In genomic region chr15:42232606-42233005, GRCh38 we compare ENCODE assay signal across 27 cellular contexts.
"Had no signal": no experiment of that assay in that cellular context is flagged by ENCODE, and none has a peak within 500 bp of the region (broad histone marks: within the 10 kb centered on the region; RNA-seq: fewer than 3 reads in every experiment).

No MANE protein-coding gene starts in this region.

- H3K27ac ChIP-seq: adrenal gland, breast epithelium, cardiac muscle cell, colonic mucosa had no signal

- H3K27me3 Mint-ChIP-seq: activated CD4-positive, alpha-beta T cell treated with anti-CD3 and anti-CD28 coated beads for 36 hours; activated CD8-positive, alpha-beta T cell treated with anti-CD3 and anti-CD28 coated beads for 36 hours; activated naive CD4-positive, alpha-beta T cell treated with anti-CD3 and anti-CD28 coated beads, Interleukin-2, amount 10 ng/mL, durations not matched to agents 7 days and 5 days; brain had no signal

- H3K4me1 Mint-ChIP-seq: activated CD4-positive, alpha-beta T cell treated with anti-CD3 and anti-CD28 coated beads for 36 hours; activated naive CD4-positive, alpha-beta T cell treated with anti-CD3 and anti-CD28 coated beads, Interleukin-2, amount 10 ng/mL, durations not matched to agents 7 days and 5 days; brain had no signal

- H3K4me3 ChIP-seq: adrenal gland, breast epithelium, cardiac muscle cell, colonic mucosa had no signal

- H3K36me3 ChIP-seq: colonic mucosa had no signal

- DNase-seq: activated CD4-positive, alpha-beta T cell treated with anti-CD3 and anti-CD28 coated beads for 36 hours; activated CD4-positive, alpha-beta T cell treated with anti-CD3 and anti-CD28 coated beads, Interleukin-2, amount 50 U/mL, for 1 hour; activated CD4-positive, alpha-beta T cell treated with anti-CD3 and anti-CD28 coated beads, Interleukin-2, amount 50 U/mL, for 48 hours; activated CD4-positive, CD25-positive, alpha-beta regulatory T cell; activated CD4-positive, CD25-positive, alpha-beta regulatory T cell treated with anti-CD3 and anti-CD28 coated beads, Interleukin-2, amount 50 U/mL, for 72 hours; activated CD8-positive, alpha-beta memory T cell treated with anti-CD3 and anti-CD28 coated beads for 24 hours; activated CD8-positive, alpha-beta T cell treated with anti-CD3 and anti-CD28 coated beads for 36 hours; activated gamma-delta T cell; activated naive CD4-positive, alpha-beta T cell; activated naive CD4-positive, alpha-beta T cell treated with anti-CD3 and anti-CD28 coated beads, Interleukin-2, amount 10 ng/mL, durations not matched to agents 7 days and 5 days; activated T-cell treated with anti-CD3 and anti-CD28 coated beads, Interleukin-2, amount 50 U/mL, for 1 hour; activated T-cell treated with anti-CD3 and anti-CD28 coated beads, Interleukin-2, amount 50 U/mL, for 48 hours; adrenal gland; amygdala; aorta; central memory CD4-positive, alpha-beta T cell; cerebellar nuclear complex; colonic mucosa; effector CD8-positive, alpha-beta T cell; foreskin fibroblast; head of caudate nucleus; T-helper 2 cell had no signal

- H3K9me3 Mint-ChIP-seq: activated CD8-positive, alpha-beta T cell treated with anti-CD3 and anti-CD28 coated beads for 36 hours; activated naive CD4-positive, alpha-beta T cell treated with anti-CD3 and anti-CD28 coated beads, Interleukin-2, amount 10 ng/mL, durations not matched to agents 7 days and 5 days; activated naive CD4-positive, alpha-beta T cell treated with anti-CD3 and anti-CD28 coated beads, Interleukin-2, amount 50 U/mL, for 72 hours; brain had no signal

- H3K4me1 ChIP-seq: adrenal gland, breast epithelium, colonic mucosa had no signal

- H3K9me3 ChIP-seq: adrenal gland, breast epithelium, colonic mucosa had no signal

- H3K27me3 ChIP-seq: adrenal gland, breast epithelium, cardiac muscle cell, colonic mucosa had no signal

- H3K27ac Mint-ChIP-seq: activated CD4-positive, alpha-beta T cell treated with anti-CD3 and anti-CD28 coated beads for 36 hours; activated CD8-positive, alpha-beta T cell treated with anti-CD3 and anti-CD28 coated beads for 36 hours; activated naive CD4-positive, alpha-beta T cell treated with anti-CD3 and anti-CD28 coated beads, Interleukin-2, amount 10 ng/mL, durations not matched to agents 7 days and 5 days; activated naive CD4-positive, alpha-beta T cell treated with anti-CD3 and anti-CD28 coated beads, Interleukin-2, amount 50 U/mL, for 72 hours had no signal

- H3K4me3 Mint-ChIP-seq: activated CD4-positive, alpha-beta T cell treated with anti-CD3 and anti-CD28 coated beads for 36 hours; activated CD8-positive, alpha-beta T cell treated with anti-CD3 and anti-CD28 coated beads for 36 hours; activated naive CD4-positive, alpha-beta T cell treated with anti-CD3 and anti-CD28 coated beads, Interleukin-2, amount 10 ng/mL, durations not matched to agents 7 days and 5 days; brain had no signal

- ATAC-seq: activated CD4-positive, alpha-beta T cell treated with anti-CD3 and anti-CD28 coated beads for 36 hours; activated CD8-positive, alpha-beta T cell treated with anti-CD3 and anti-CD28 coated beads for 36 hours; activated naive CD4-positive, alpha-beta T cell treated with anti-CD3 and anti-CD28 coated beads, Interleukin-2, amount 50 U/mL, for 72 hours; esophagus mucosa had no signal
